Comparison of ENCODE assay signal across 33 cellular contexts in the genomic region with DNA sequence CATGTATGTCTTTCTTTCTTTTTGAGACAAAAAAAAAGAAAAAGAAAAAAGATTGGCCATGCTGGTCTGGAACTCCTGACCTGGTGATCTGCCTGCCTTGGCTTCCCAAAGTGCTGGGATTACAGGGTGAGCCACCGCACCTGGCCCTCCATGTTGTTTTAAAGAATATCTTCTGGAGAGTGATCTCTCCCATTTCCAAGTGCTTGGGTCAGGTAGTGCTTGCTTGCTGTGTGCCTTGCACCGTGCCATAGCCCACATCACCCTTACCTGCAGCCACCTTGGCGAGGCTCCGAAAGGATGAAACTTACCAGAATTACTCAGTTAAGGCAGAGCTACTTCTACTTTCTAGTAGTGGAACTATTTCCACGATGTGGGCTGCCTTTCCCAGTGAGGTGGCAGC. TPM values are rescaled to one million over a fixed set of nuclear protein-coding genes. Genes with fewer than 3 reads are reported as not detected.
DNase-seq lines count a peak whose midpoint lies in the region; ATAC-seq and TF ChIP-seq lines count a peak whose summit lies in the region.
"Had no signal": no experiment of that assay in that cellular context is flagged by ENCODE, and none has a peak within 500 bp of the region (broad histone marks: within the 10 kb centered on the region; RNA-seq: fewer than 3 reads in every experiment).

No MANE protein-coding gene starts in this region.

- H3K4ac ChIP-seq in IMR-90 (ENCODE audit: low read depth, low read length), result no peak overlapping the region

- H2BK15ac ChIP-seq in IMR-90 (ENCODE audit: low read depth, low read length), result no peak overlapping the region

- H3K9ac ChIP-seq in IMR-90 (ENCODE audit: low read depth, low read length), result no peak overlapping the region
- H3K9ac ChIP-seq: BLaER1; BLaER1 treated with 17β-estradiol and CSF1 and Interleukin-3, amounts not matched to agents 10 nM and 100 nM had no signal

- no peak for TF ChIP-seq RAD21 in IMR-90 (IDR thresholded peaks at IDR 0.05; ENCODE audit: low read length)

- no peak overlapping the region for H2BK5ac ChIP-seq in IMR-90 (ENCODE audit: low read depth, low read length, poor library complexity, severe bottlenecking)

- peaks cover 36% of the 10 kb centered on the region for H3K27me3 ChIP-seq in IMR-90 (ENCODE audit: control insufficient read depth, insufficient read depth, low read length)
- peaks cover 0 to 7% (median 0%) of the 10 kb centered on the region in 7 donors for H3K27me3 ChIP-seq in spleen (replicated peaks in 1 of 7)
- H3K27me3 ChIP-seq: BE2C; BLaER1 treated with 17β-estradiol and CSF1 and Interleukin-3, amounts not matched to agents 10 nM and 100 nM had no signal

- no peak overlapping the region for H4K91ac ChIP-seq in IMR-90 (ENCODE audit: insufficient read depth, low read depth, low read length)

- no peaks in the 10 kb centered on the region; the same call in 1 of the 2 replicates for H4K20me1 ChIP-seq in IMR-90 (ENCODE audit: insufficient read depth, low read length)
- H4K20me1 ChIP-seq: BLaER1; BLaER1 treated with 17β-estradiol and CSF1 and Interleukin-3, amounts not matched to agents 10 nM and 100 nM had no signal

- DNase-seq in cardiac septum (ENCODE audit: low spot score) (peak; percentile 10), left ventricle myocardium superior (no peak), IMR-90 (no peak), spleen (peak; percentile 14), putamen (ENCODE audit: low spot score) (no peak)
- DNase-seq: 8988T; ACHN; AML-193; BE2C; C1 segment of cervical spinal cord; Caco-2; Calu3; CD4-positive, alpha-beta memory T cell; CD4-positive, alpha-beta T cell; CD4-positive, CD25-positive, alpha-beta regulatory T cell; CD8-positive, alpha-beta memory T cell; CD8-positive, alpha-beta T cell; COR-L47; DMS 273 treated with DMSO at 0.1 percent for 48 hours; DMS153; DMS53; DMS79; DMS79 treated with DMSO at 0.1 percent for 48 hours; DND-41; EL had no signal

- H3K9me3 ChIP-seq in IMR-90 (ENCODE audit: control insufficient read depth, insufficient read depth, low read length), result no peaks in the 10 kb centered on the region
- H3K9me3 ChIP-seq in spleen, result no peaks in the 10 kb centered on the region
- H3K9me3 ChIP-seq: A549; BE2C; BLaER1; BLaER1 treated with 17β-estradiol and CSF1 and Interleukin-3, amounts not matched to agents 10 nM and 100 nM; Caco-2 had no signal

- H3K79me1 ChIP-seq in IMR-90 (ENCODE audit: low read depth in 1 of 2, low read length in 2 of 2), result no peaks in the 10 kb centered on the region

- H3K18ac ChIP-seq in IMR-90 (ENCODE audit: low read depth, low read length), result no peak overlapping the region

- in situ Hi-C loops in IMR-90 (cut with MboI; ENCODE audit: low sequenced_read_pairs), result no loop called here

- H3K4me1 ChIP-seq in IMR-90 (ENCODE audit: control insufficient read depth, insufficient read depth, low read length) (no peaks in the 10 kb centered on the region), spleen (peaks cover 0 to 7% (median 0%) of the 10 kb centered on the region in 6 donors)
- H3K4me1 ChIP-seq: BE2C had no signal

- ATAC-seq in left ventricle myocardium superior (no peak), IMR-90 (ENCODE audit: low read depth) (no peak), GM19452 (IDR thresholded peaks at IDR 0.05; ENCODE audit: unreplicated experiment) (no peak)
- ATAC-seq: A549; CD8-positive, alpha-beta T cell had no signal

- no peak overlapping the region for H2BK120ac ChIP-seq in IMR-90 (ENCODE audit: low read depth, low read length)

- no peak overlapping the region for H2AK9ac ChIP-seq in IMR-90 (replicated peaks; ENCODE audit: low read depth, low read length, poor library complexity)

- intact Hi-C loops in cardiac septum (cut with DNase I), result no loop called here
- intact Hi-C loops in left ventricle myocardium superior (cut with micrococcal nuclease), result no loop called here
- intact Hi-C loops in IMR-90 (cut with micrococcal nuclease), result no loop called here
- intact Hi-C loops in spleen (cut with DNase I; ENCODE audit: low total_unique reads), result no loop called here

- no peak for TF ChIP-seq CTCF in IMR-90 (conservative IDR thresholded peaks at IDR 0.05; ENCODE audit: low read depth, low read length)
- no peak for TF ChIP-seq CTCF in spleen (IDR thresholded peaks at IDR 0.05 in 8 of 11, conservative IDR thresholded peaks at IDR 0.05 in 3 of 11)

- H3K36me3 ChIP-seq in IMR-90 (ENCODE audit: control insufficient read depth, insufficient read depth, low read length), result no peaks in the 10 kb centered on the region
- H3K36me3 ChIP-seq in spleen, result no peaks in the 10 kb centered on the region
- H3K36me3 ChIP-seq: BE2C; BLaER1; BLaER1 treated with 17β-estradiol and CSF1 and Interleukin-3, amounts not matched to agents 10 nM and 100 nM had no signal

- H3K23ac ChIP-seq in IMR-90 (ENCODE audit: low read depth, low read length), result no peak overlapping the region

- no peak overlapping the region for H2AK5ac ChIP-seq in IMR-90 (ENCODE audit: low read depth, low read length)

- no peak overlapping the region for H3K56ac ChIP-seq in IMR-90 (ENCODE audit: extremely low read depth, insufficient read depth, low read length)

- no peaks in the 10 kb centered on the region for H3K9me1 ChIP-seq in IMR-90 (ENCODE audit: insufficient read depth, low read length)

- H2BK20ac ChIP-seq in IMR-90 (ENCODE audit: low read depth, low read length), result no peak overlapping the region

- no peak overlapping the region for H3K4me3 ChIP-seq in IMR-90 (ENCODE audit: insufficient read depth, low read depth, low read length)
- no peak overlapping the region for H3K4me3 ChIP-seq in spleen
- H3K4me3 ChIP-seq: A549; BLaER1; BLaER1 treated with 17β-estradiol and CSF1 and Interleukin-3, amounts not matched to agents 10 nM and 100 nM had no signal

- WGBS in IMR-90 (ENCODE audit: extremely low coverage in 2 of 2, insufficient read length in 1 of 2), 2 experiments, result 89% methylated on average over 5 of the region's 5 CpGs; no CpG with 5 or more reads in 1 of the 2 experiments
- 87 to 95% (median 91%) methylated on average over 5 of the region's 5 CpGs for WGBS in spleen, 5 donors

- POLR2A ChIA-PET in IMR-90 (lab: Charles Lee; ENCODE audit: unreplicated experiment), result no interaction called here

- H4K8ac ChIP-seq in IMR-90 (ENCODE audit: low read depth in 2 of 2, low read length in 2 of 2), result no peak overlapping the region

- H4K5ac ChIP-seq in IMR-90 (ENCODE audit: low read depth, low read length), result no peak overlapping the region

- H3K14ac ChIP-seq in IMR-90 (replicated peaks; ENCODE audit: low read depth, low read length), result no peak overlapping the region

- no peak overlapping the region for H3K27ac ChIP-seq in IMR-90 (ENCODE audit: insufficient read depth, low read length)
- H3K27ac ChIP-seq in spleen, result no peak overlapping the region
- H3K27ac ChIP-seq: 22Rv1; A549; BLaER1; BLaER1 treated with 17β-estradiol and CSF1 and Interleukin-3, amounts not matched to agents 10 nM and 100 nM; C4-2B had no signal

- no TSS peak for BruUV-seq in IMR-90 (replicated peaks; lab: Mats Ljungman, UMichigan)

- dilution Hi-C loops in IMR-90 (cut with HindIII; ENCODE audit: low sequenced_read_pairs, unreplicated experiment), result no loop called here

- no peak overlapping the region for H3K4me2 ChIP-seq in IMR-90 (ENCODE audit: low read depth, low read length)
- H3K4me2 ChIP-seq: A549; BLaER1; BLaER1 treated with 17β-estradiol and CSF1 and Interleukin-3, amounts not matched to agents 10 nM and 100 nM had no signal

- CTCF ChIA-PET in IMR-90 (lab: Yijun Ruan, JAX), result no interaction called here

- peak overlapping the region; percentile 7 for H2AFZ ChIP-seq in IMR-90 (replicated peaks; ENCODE audit: low read length, poor library complexity)

- TF ChIP-seq POLR2A in IMR-90 (IDR thresholded peaks at IDR 0.05; ENCODE audit: low read depth, low read length) (no peak), spleen (IDR thresholded peaks at IDR 0.05) (no peak)

TF ChIP-seq in IMR-90, 13 proteins besides CTCF, POLR2A, EP300 and RAD21 (continues in another document):
- TF ChIP-seq MXI1 (IDR thresholded peaks at IDR 0.05; ENCODE audit: borderline replicate concordance, low read depth, low read length) (no peak), CEBPB (IDR thresholded peaks at IDR 0.05; ENCODE audit: low read depth, low read length) (no peak), MAFK (IDR thresholded peaks at IDR 0.05; ENCODE audit: low read depth, low read length) (no peak)

RNA-seq across cellular contexts. Expression of a gene that starts 19.0 kb away (rescaled TPM):
- total RNA-seq in cardiac septum (22.1 TPM), left ventricle myocardium superior (28.1 TPM), IMR-90 (2012; rRNA removed) (0.72 and 1.1 TPM in 2 replicates), spleen (100 to 1,000 TPM in 1 of 7 donors, 10 to 100 TPM in 6; 22.3 to 110 (median 60.8) TPM)
- polyA plus RNA-seq in IMR-90 (2012; rRNA removed) (3.5 and 4.5 TPM in 2 replicates), spleen (10 to 100 TPM in 1 of 3 donors, 1 to 10 TPM in 2; 2.9 to 11.7 (median 4.0) TPM)
- polyA plus RNA-seq in IMR-90 (2012; cell fraction: cytosol; rRNA removed), result 2.7 and 3.6 TPM in 2 replicates
- 18.3 and 20.0 TPM in 2 replicates for polyA plus RNA-seq in IMR-90 (2012; cell fraction: nucleus; rRNA removed; ENCODE audit: low replicate concordance)

RNA-seq across cellular contexts. Expression of a gene that starts 39.9 kb away (rescaled TPM):
- total RNA-seq in cardiac septum (14.7 TPM), left ventricle myocardium superior (32.6 TPM), IMR-90 (2012; rRNA removed) (not detected in 2 replicates), spleen (10 to 100 TPM in 5 of 7 donors, 1 to 10 TPM in 2; 5.2 to 31.8 (median 18.0) TPM)
- polyA plus RNA-seq in IMR-90 (2012; rRNA removed) (1.9 and 2.1 TPM in 2 replicates), spleen (10 to 100 TPM in 1 of 3 donors, 1 to 10 TPM in 2; 5.5 to 26.2 (median 9.5) TPM)
- polyA plus RNA-seq in IMR-90 (2012; cell fraction: cytosol; rRNA removed), result 0.63 and 0.79 TPM in 2 replicates
- 16.9 and 24.1 TPM in 2 replicates for polyA plus RNA-seq in IMR-90 (2012; cell fraction: nucleus; rRNA removed; ENCODE audit: low replicate concordance)
- total RNA-seq: A172 had no signal
- polyA plus RNA-seq: CD14-positive monocyte; CD4-positive, alpha-beta memory T cell; CD4-positive, CD25-positive, alpha-beta regulatory T cell; CD8-positive, alpha-beta memory T cell had no signal

RNA-seq across cellular contexts. Expression of a gene that starts 42.4 kb away (rescaled TPM):
- total RNA-seq in cardiac septum (68.8 TPM), left ventricle myocardium superior (93.2 TPM), IMR-90 (2012; rRNA removed) (40.7 and 62.2 TPM in 2 replicates), spleen (100 to 1,000 TPM in 1 of 7 donors, 10 to 100 TPM in 6; 51.0 to 111 (median 56.9) TPM)
- polyA plus RNA-seq in IMR-90 (2012; rRNA removed) (76.8 and 122 TPM in 2 replicates), spleen (100 to 1,000 TPM; 119 to 185 (median 182) TPM)
- 125 and 183 TPM in 2 replicates for polyA plus RNA-seq in IMR-90 (2012; cell fraction: cytosol; rRNA removed)
- polyA plus RNA-seq in IMR-90 (2012; cell fraction: nucleus; rRNA removed; ENCODE audit: low replicate concordance), result 34.7 and 54.0 TPM in 2 replicates

RNA-seq across cellular contexts. Expression of a gene that starts 42.8 kb away (rescaled TPM):
- total RNA-seq in cardiac septum (12.2 TPM), left ventricle myocardium superior (25.6 TPM), IMR-90 (2012; rRNA removed) (10.8 and 11.1 TPM in 2 replicates), spleen (10 to 100 TPM in 1 of 7 donors, 1 to 10 TPM in 6; 4.1 to 13.2 (median 5.9) TPM)
- polyA plus RNA-seq in IMR-90 (2012; rRNA removed) (7.0 and 8.8 TPM in 2 replicates), spleen (1 to 10 TPM; 2.1 to 3.8 (median 2.9) TPM)
- polyA plus RNA-seq in IMR-90 (2012; cell fraction: cytosol; rRNA removed), result 3.4 and 4.3 TPM in 2 replicates
- polyA plus RNA-seq in IMR-90 (2012; cell fraction: nucleus; rRNA removed; ENCODE audit: low replicate concordance), result 9.7 and 19.2 TPM in 2 replicates

Comparison
In these comparisons a context has a peak if more than half of its experiments do, and no peak if none do; other contexts are left out.
1. DNase-seq: peak in cardiac septum (single experiment) and spleen (single experiment); none in left ventricle myocardium superior (single experiment), IMR-90 (single experiment) and putamen (single experiment).
2. RNA of a gene that starts 19.0 kb away (total RNA-seq): 22.3 to 110 TPM in spleen, 28.1 TPM in left ventricle myocardium superior (single experiment) and 22.1 TPM in cardiac septum (single experiment); 0.72 to 1.1 TPM in IMR-90; every median in the first group is over 10 times any median in the second.